Comparison of ENCODE assay signal across 1 cellular context in the genomic region with DNA sequence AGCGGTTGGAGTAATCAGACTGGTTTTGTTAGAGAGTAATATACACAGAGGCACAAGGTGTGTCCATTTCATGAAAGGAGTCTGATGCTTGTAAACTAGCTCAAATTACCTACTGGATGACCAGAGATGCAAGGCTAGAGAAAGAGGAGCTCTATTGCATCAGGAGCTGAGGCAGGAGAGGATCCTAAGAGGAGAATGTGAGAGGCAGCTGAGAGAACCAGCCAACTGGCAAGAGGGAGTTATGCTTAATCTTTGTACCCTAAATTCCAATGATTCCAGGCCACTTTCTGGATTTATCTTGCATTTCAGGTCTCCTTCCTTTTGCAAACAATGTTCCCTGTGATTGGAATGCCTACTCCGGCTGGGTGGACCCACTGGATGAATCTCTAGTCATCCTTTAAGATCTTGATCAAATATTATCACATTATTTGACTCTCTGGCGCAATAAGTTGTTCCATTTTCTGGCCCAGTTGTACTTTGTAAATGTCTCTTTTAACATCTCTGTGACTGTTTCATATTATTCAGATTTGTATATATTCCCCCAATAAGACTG.
TF ChIP-seq lines count a peak whose summit lies in the region.

No MANE protein-coding gene starts in this region.

TF ChIP-seq in HepG2, 621 proteins besides CTCF, POLR2A, EP300 and RAD21 (continued from another document and continues in another):
- no peak for TF ChIP-seq ZSCAN9 (CRISPR knock-in tag; IDR thresholded peaks at IDR 0.05; ENCODE audit: borderline replicate concordance)
- no peak for TF ChIP-seq ZNF879 (CRISPR knock-in tag; IDR thresholded peaks at IDR 0.05)
- TF ChIP-seq, protein P1, sequence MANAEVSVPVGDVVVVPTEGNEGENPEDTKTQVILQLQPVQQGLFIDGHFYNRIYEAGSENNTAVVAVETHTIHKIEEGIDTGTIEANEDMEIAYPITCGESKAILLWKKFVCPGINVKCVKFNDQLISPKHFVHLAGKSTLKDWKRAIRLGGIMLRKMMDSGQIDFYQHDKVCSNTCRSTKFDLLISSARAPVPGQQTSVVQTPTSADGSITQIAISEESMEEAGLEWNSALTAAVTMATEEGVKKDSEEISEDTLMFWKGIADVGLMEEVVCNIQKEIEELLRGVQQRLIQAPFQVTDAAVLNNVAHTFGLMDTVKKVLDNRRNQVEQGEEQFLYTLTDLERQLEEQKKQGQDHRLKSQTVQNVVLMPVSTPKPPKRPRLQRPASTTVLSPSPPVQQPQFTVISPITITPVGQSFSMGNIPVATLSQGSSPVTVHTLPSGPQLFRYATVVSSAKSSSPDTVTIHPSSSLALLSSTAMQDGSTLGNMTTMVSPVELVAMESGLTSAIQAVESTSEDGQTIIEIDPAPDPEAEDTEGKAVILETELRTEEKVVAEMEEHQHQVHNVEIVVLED (CRISPR knock-in tag; IDR thresholded peaks at IDR 0.05; ENCODE audit: borderline replicate concordance) = no peak
- no peak for TF ChIP-seq ZFY (CRISPR knock-in tag; IDR thresholded peaks at IDR 0.05)
- no peak for TF ChIP-seq ZNF446 (CRISPR knock-in tag; IDR thresholded peaks at IDR 0.05)
- TF ChIP-seq ZHX2 (IDR thresholded peaks at IDR 0.05; ENCODE audit: low read depth) = no peak
- TF ChIP-seq ZHX2 (CRISPR knock-in tag; IDR thresholded peaks at IDR 0.05; ENCODE audit: borderline replicate concordance) = no peak
- TF ChIP-seq ZNF563 (CRISPR knock-in tag; IDR thresholded peaks at IDR 0.05) = no peak
- TF ChIP-seq CEBPB (IDR thresholded peaks at IDR 0.05; ENCODE audit: borderline replicate concordance, low read depth, low read length) = peak; percentile 62; the same call in 1 of the 2 replicates
- TF ChIP-seq FOXA3 (CRISPR knock-in tag; IDR thresholded peaks at IDR 0.05) = no peak
- no peak for TF ChIP-seq ZNF275 (CRISPR knock-in tag; IDR thresholded peaks at IDR 0.05; ENCODE audit: borderline replicate concordance)
- no peak for TF ChIP-seq RBFOX2 (IDR thresholded peaks at IDR 0.05; ENCODE audit: low read depth, low read length)
- TF ChIP-seq, protein P2, sequence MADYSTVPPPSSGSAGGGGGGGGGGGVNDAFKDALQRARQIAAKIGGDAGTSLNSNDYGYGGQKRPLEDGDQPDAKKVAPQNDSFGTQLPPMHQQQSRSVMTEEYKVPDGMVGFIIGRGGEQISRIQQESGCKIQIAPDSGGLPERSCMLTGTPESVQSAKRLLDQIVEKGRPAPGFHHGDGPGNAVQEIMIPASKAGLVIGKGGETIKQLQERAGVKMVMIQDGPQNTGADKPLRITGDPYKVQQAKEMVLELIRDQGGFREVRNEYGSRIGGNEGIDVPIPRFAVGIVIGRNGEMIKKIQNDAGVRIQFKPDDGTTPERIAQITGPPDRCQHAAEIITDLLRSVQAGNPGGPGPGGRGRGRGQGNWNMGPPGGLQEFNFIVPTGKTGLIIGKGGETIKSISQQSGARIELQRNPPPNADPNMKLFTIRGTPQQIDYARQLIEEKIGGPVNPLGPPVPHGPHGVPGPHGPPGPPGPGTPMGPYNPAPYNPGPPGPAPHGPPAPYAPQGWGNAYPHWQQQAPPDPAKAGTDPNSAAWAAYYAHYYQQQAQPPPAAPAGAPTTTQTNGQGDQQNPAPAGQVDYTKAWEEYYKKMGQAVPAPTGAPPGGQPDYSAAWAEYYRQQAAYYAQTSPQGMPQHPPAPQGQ (CRISPR knock-in tag; IDR thresholded peaks at IDR 0.05; ENCODE audit: borderline replicate concordance) = no peak
- TF ChIP-seq KIAA2018 (CRISPR knock-in tag; IDR thresholded peaks at IDR 0.05; ENCODE audit: borderline replicate concordance) = no peak
- peak; percentile 45 for TF ChIP-seq NCOR1 (IDR thresholded peaks at IDR 0.05; ENCODE audit: borderline replicate concordance, low read length)
- no peak for TF ChIP-seq ZNF205 (CRISPR knock-in tag; IDR thresholded peaks at IDR 0.05)
- no peak for TF ChIP-seq ZNF441 (CRISPR knock-in tag; IDR thresholded peaks at IDR 0.05; ENCODE audit: borderline replicate concordance)
- no peak for TF ChIP-seq RFX1 (IDR thresholded peaks at IDR 0.05)
- no peak for TF ChIP-seq ZBTB3 (CRISPR knock-in tag; IDR thresholded peaks at IDR 0.05; ENCODE audit: borderline replicate concordance, low read depth)
- TF ChIP-seq NFYC (CRISPR knock-in tag; IDR thresholded peaks at IDR 0.05) = no peak
- TF ChIP-seq KMT2B (CRISPR knock-in tag; IDR thresholded peaks at IDR 0.05) = no peak
- no peak for TF ChIP-seq ELK4 (CRISPR knock-in tag; IDR thresholded peaks at IDR 0.05; ENCODE audit: borderline replicate concordance)
- no peak for TF ChIP-seq ZNF749 (CRISPR knock-in tag; IDR thresholded peaks at IDR 0.05; ENCODE audit: borderline replicate concordance)
- TF ChIP-seq ZMAT3 (CRISPR knock-in tag; conservative IDR thresholded peaks at IDR 0.05) = no peak
- TF ChIP-seq TBX2 (CRISPR knock-in tag; IDR thresholded peaks at IDR 0.05; ENCODE audit: borderline replicate concordance) = 0 out of 2 replicates have a peak, but pooled peaks have one; percentile 16
- TF ChIP-seq ZNF317 (CRISPR knock-in tag; IDR thresholded peaks at IDR 0.05) = peak; percentile 61; the same call in 1 of the 2 replicates
- TF ChIP-seq KDM1A (CRISPR knock-in tag; IDR thresholded peaks at IDR 0.05) = no peak
- TF ChIP-seq FOXO1 (CRISPR knock-in tag; IDR thresholded peaks at IDR 0.05) = no peak
- no peak for TF ChIP-seq ZNF639 (CRISPR knock-in tag; conservative IDR thresholded peaks at IDR 0.05)
- peak; percentile 78 for TF ChIP-seq SIX1 (CRISPR knock-in tag; IDR thresholded peaks at IDR 0.05; ENCODE audit: borderline replicate concordance)
- no peak for TF ChIP-seq ZNF468 (CRISPR knock-in tag; IDR thresholded peaks at IDR 0.05)
- no peak for TF ChIP-seq ZMYM2 (CRISPR knock-in tag; IDR thresholded peaks at IDR 0.05)
- TF ChIP-seq HDAC2 (CRISPR knock-in tag; IDR thresholded peaks at IDR 0.05) = peak; percentile 28; the same call in 1 of the 2 replicates
